Comparison of ENCODE assay signal across 2 cellular contexts in the genomic region with DNA sequence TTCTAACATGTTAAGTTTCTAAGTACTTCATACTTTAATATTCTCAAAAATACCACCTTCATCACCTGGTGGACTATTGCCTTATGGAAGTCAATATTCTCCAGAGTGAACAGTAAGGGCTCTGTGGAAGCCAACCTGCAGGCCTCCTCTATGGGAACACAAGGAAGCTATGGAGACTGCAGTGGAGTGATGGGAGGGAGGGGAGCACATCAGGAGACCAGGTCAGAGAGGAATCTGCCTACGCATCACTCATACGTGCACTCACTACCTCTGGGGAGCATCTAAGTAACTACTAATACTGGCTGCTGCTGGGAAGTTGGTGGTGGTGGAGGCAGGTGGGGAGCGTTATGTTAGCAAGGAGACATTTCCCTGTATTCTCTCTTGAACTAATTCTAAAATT.
TF ChIP-seq lines count a peak whose summit lies in the region.

No MANE protein-coding gene starts in this region.

TF ChIP-seq in HepG2, 621 proteins besides CTCF, POLR2A, EP300 and RAD21:
- TF ChIP-seq, protein P1, sequence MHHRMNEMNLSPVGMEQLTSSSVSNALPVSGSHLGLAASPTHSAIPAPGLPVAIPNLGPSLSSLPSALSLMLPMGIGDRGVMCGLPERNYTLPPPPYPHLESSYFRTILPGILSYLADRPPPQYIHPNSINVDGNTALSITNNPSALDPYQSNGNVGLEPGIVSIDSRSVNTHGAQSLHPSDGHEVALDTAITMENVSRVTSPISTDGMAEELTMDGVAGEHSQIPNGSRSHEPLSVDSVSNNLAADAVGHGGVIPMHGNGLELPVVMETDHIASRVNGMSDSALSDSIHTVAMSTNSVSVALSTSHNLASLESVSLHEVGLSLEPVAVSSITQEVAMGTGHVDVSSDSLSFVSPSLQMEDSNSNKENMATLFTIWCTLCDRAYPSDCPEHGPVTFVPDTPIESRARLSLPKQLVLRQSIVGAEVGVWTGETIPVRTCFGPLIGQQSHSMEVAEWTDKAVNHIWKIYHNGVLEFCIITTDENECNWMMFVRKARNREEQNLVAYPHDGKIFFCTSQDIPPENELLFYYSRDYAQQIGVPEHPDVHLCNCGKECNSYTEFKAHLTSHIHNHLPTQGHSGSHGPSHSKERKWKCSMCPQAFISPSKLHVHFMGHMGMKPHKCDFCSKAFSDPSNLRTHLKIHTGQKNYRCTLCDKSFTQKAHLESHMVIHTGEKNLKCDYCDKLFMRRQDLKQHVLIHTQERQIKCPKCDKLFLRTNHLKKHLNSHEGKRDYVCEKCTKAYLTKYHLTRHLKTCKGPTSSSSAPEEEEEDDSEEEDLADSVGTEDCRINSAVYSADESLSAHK (CRISPR knock-in tag; IDR thresholded peaks at IDR 0.05; ENCODE audit: borderline replicate concordance): no peak
- TF ChIP-seq ISX (CRISPR knock-in tag; conservative IDR thresholded peaks at IDR 0.05) (no peak), ZFP41 (CRISPR knock-in tag; IDR thresholded peaks at IDR 0.05; ENCODE audit: borderline replicate concordance) (no peak)
- TF ChIP-seq, protein P2, sequence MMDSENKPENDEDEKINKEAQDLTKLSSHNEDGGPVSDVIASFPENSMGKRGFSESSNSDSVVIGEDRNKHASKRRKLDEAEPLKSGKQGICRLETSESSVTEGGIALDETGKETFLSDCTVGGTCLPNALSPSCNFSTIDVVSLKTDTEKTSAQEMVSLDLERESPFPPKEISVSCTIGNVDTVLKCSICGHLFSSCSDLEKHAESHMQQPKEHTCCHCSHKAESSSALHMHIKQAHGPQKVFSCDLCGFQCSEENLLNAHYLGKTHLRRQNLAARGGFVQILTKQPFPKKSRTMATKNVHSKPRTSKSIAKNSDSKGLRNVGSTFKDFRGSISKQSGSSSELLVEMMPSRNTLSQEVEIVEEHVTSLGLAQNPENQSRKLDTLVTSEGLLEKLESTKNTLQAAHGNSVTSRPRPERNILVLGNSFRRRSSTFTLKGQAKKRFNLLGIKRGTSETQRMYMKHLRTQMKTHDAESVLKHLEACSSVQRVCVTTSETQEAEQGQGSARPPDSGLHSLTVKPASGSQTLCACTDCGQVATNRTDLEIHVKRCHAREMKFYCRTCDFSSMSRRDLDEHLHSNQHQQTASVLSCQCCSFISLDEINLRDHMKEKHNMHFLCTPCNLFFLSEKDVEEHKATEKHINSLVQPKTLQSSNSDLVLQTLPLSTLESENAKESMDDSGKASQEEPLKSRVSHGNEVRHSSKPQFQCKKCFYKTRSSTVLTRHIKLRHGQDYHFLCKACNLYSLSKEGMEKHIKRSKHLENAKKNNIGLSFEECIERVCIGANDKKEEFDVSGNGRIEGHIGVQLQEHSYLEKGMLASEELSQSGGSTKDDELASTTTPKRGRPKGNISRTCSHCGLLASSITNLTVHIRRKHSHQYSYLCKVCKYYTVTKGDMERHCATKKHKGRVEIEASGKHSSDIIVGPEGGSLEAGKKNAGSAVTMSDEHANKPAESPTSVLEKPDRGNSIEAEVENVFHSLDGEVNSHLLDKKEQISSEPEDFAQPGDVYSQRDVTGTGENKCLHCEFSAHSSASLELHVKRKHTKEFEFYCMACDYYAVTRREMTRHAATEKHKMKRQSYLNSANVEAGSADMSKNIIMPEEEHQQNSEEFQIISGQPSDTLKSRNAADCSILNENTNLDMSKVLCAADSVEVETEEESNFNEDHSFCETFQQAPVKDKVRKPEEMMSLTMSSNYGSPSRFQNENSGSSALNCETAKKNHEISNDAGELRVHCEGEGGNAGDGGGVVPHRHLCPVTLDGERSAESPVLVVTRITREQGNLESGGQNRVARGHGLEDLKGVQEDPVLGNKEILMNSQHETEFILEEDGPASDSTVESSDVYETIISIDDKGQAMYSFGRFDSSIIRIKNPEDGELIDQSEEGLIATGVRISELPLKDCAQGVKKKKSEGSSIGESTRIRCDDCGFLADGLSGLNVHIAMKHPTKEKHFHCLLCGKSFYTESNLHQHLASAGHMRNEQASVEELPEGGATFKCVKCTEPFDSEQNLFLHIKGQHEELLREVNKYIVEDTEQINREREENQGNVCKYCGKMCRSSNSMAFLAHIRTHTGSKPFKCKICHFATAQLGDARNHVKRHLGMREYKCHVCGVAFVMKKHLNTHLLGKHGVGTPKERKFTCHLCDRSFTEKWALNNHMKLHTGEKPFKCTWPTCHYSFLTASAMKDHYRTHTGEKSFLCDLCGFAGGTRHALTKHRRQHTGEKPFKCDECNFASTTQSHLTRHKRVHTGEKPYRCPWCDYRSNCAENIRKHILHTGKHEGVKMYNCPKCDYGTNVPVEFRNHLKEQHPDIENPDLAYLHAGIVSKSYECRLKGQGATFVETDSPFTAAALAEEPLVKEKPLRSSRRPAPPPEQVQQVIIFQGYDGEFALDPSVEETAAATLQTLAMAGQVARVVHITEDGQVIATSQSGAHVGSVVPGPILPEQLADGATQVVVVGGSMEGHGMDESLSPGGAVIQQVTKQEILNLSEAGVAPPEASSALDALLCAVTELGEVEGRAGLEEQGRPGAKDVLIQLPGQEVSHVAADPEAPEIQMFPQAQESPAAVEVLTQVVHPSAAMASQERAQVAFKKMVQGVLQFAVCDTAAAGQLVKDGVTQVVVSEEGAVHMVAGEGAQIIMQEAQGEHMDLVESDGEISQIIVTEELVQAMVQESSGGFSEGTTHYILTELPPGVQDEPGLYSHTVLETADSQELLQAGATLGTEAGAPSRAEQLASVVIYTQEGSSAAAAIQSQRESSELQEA (CRISPR knock-in tag; IDR thresholded peaks at IDR 0.05; ENCODE audit: not compliant biosample characterization): no peak

TF ChIP-seq in WTC11, 78 proteins besides CTCF, POLR2A, EP300 and RAD21:
- TF ChIP-seq ZNF671 (CRISPR knock-in tag; IDR thresholded peaks at IDR 0.05): no peak
- TF ChIP-seq JUN (CRISPR knock-in tag; IDR thresholded peaks at IDR 0.05): no peak
- TF ChIP-seq TEAD4 (CRISPR knock-in tag; IDR thresholded peaks at IDR 0.05): no peak
- TF ChIP-seq, protein P3, sequence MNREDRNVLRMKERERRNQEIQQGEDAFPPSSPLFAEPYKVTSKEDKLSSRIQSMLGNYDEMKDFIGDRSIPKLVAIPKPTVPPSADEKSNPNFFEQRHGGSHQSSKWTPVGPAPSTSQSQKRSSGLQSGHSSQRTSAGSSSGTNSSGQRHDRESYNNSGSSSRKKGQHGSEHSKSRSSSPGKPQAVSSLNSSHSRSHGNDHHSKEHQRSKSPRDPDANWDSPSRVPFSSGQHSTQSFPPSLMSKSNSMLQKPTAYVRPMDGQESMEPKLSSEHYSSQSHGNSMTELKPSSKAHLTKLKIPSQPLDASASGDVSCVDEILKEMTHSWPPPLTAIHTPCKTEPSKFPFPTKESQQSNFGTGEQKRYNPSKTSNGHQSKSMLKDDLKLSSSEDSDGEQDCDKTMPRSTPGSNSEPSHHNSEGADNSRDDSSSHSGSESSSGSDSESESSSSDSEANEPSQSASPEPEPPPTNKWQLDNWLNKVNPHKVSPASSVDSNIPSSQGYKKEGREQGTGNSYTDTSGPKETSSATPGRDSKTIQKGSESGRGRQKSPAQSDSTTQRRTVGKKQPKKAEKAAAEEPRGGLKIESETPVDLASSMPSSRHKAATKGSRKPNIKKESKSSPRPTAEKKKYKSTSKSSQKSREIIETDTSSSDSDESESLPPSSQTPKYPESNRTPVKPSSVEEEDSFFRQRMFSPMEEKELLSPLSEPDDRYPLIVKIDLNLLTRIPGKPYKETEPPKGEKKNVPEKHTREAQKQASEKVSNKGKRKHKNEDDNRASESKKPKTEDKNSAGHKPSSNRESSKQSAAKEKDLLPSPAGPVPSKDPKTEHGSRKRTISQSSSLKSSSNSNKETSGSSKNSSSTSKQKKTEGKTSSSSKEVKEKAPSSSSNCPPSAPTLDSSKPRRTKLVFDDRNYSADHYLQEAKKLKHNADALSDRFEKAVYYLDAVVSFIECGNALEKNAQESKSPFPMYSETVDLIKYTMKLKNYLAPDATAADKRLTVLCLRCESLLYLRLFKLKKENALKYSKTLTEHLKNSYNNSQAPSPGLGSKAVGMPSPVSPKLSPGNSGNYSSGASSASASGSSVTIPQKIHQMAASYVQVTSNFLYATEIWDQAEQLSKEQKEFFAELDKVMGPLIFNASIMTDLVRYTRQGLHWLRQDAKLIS (CRISPR knock-in tag; IDR thresholded peaks at IDR 0.05; ENCODE audit: borderline replicate concordance): no peak
- TF ChIP-seq, protein P4, sequence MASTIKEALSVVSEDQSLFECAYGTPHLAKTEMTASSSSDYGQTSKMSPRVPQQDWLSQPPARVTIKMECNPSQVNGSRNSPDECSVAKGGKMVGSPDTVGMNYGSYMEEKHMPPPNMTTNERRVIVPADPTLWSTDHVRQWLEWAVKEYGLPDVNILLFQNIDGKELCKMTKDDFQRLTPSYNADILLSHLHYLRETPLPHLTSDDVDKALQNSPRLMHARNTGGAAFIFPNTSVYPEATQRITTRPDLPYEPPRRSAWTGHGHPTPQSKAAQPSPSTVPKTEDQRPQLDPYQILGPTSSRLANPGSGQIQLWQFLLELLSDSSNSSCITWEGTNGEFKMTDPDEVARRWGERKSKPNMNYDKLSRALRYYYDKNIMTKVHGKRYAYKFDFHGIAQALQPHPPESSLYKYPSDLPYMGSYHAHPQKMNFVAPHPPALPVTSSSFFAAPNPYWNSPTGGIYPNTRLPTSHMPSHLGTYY (CRISPR knock-in tag; IDR thresholded peaks at IDR 0.05): no peak
- no peak for TF ChIP-seq ZNF396 (CRISPR knock-in tag; IDR thresholded peaks at IDR 0.05; ENCODE audit: borderline replicate concordance)
- TF ChIP-seq CREB1 (CRISPR knock-in tag; IDR thresholded peaks at IDR 0.05): no peak
- TF ChIP-seq ZNF232 (CRISPR knock-in tag; IDR thresholded peaks at IDR 0.05): no peak
- no peak for TF ChIP-seq TP53 (CRISPR knock-in tag; IDR thresholded peaks at IDR 0.05)
- no peak for TF ChIP-seq NR3C1 (CRISPR knock-in tag; conservative IDR thresholded peaks at IDR 0.05; ENCODE audit: low read depth)
- TF ChIP-seq FOXK1 (CRISPR knock-in tag; IDR thresholded peaks at IDR 0.05): no peak
- TF ChIP-seq NR1H2 (CRISPR knock-in tag; IDR thresholded peaks at IDR 0.05): no peak
- TF ChIP-seq HMGA2 (CRISPR knock-in tag; IDR thresholded peaks at IDR 0.05): no peak
